In genomic region chr1:26743426-26744059, GRCh38 we compare ENCODE assay signal across 8 cellular contexts. TPM values are rescaled to one million over a fixed set of nuclear protein-coding genes. Genes with fewer than 3 reads are reported as not detected.
A peak's percentile ranks its signal among the peaks of the same experiment; 100 is the strongest.
DNase-seq lines count a peak whose midpoint lies in the region; ATAC-seq and TF ChIP-seq lines count a peak whose summit lies in the region.

No MANE protein-coding gene starts in this region.

- H2AFZ ChIP-seq in SK-N-SH (ENCODE audit: low read depth) (no peak overlapping the region), OCI-LY1 (ENCODE audit: low read length) (no peak overlapping the region)

- H3K9me2 ChIP-seq in SK-N-SH (no peaks in the 10 kb centered on the region), OCI-LY1 (ENCODE audit: low read depth, low read length) (no peaks in the 10 kb centered on the region)

- H3K9ac ChIP-seq in SK-N-SH: no peak overlapping the region
- no peak overlapping the region; the same call in 1 of the 2 replicates for H3K9ac ChIP-seq in OCI-LY1 (ENCODE audit: low read length)

- no peaks in the 10 kb centered on the region for H3K27me3 Mint-ChIP-seq in endothelial cell (ENCODE audit: unreplicated experiment)
- no peaks in the 10 kb centered on the region for H3K27me3 Mint-ChIP-seq in stimulated activated naive B cell treated with anti-CD40 and anti-IgM and Interleukin-4, amounts not matched to agents 10 μg/mL and 1 μg/mL and 100 μg/mL, for 72 hours

- H3K4me2 ChIP-seq in SK-N-SH (peak overlapping the region; percentile 58), OCI-LY1 (ENCODE audit: low read length) (peak overlapping the region; percentile 33; the same call in 1 of the 2 replicates)

- H3K27ac Mint-ChIP-seq in endothelial cell (ENCODE audit: unreplicated experiment): peak overlapping the region; percentile 95
- peak overlapping the region; percentile 94 for H3K27ac Mint-ChIP-seq in stimulated activated naive B cell treated with anti-CD40 and anti-IgM and Interleukin-4, amounts not matched to agents 10 μg/mL and 1 μg/mL and 100 μg/mL, for 72 hours

- ATAC-seq in SK-N-SH treated with all-trans-retinoic acid at 6 μM for 48 hours (no peak), GM18858 (IDR thresholded peaks at IDR 0.05; ENCODE audit: unreplicated experiment) (no peak), GM18861 (IDR thresholded peaks at IDR 0.05; ENCODE audit: unreplicated experiment) (no peak)
- peak; percentile 22 to 31 for ATAC-seq in stimulated activated naive B cell treated with anti-CD40 and anti-IgM and Interleukin-4, amounts not matched to agents 10 μg/mL and 1 μg/mL and 100 μg/mL, for 72 hours (replicated peaks)

- peaks cover 47% of the 10 kb centered on the region for H3K36me3 Mint-ChIP-seq in endothelial cell (ENCODE audit: low read depth, unreplicated experiment)
- H3K36me3 Mint-ChIP-seq in stimulated activated naive B cell treated with anti-CD40 and anti-IgM and Interleukin-4, amounts not matched to agents 10 μg/mL and 1 μg/mL and 100 μg/mL, for 72 hours: peaks cover 38 to 69% of the 10 kb centered on the region in 2 donors

- no peak for TF ChIP-seq EP300 in SK-N-SH (IDR thresholded peaks at IDR 0.05; ENCODE audit: borderline replicate concordance in 1 of 2, low read depth in 1 of 2, low read length in 1 of 2)

- H3K9me3 Mint-ChIP-seq in endothelial cell (ENCODE audit: unreplicated experiment): no peaks in the 10 kb centered on the region
- peaks cover 0 to 3% of the 10 kb centered on the region in 2 donors for H3K9me3 Mint-ChIP-seq in stimulated activated naive B cell treated with anti-CD40 and anti-IgM and Interleukin-4, amounts not matched to agents 10 μg/mL and 1 μg/mL and 100 μg/mL, for 72 hours

- H4K20me1 ChIP-seq in SK-N-SH (ENCODE audit: insufficient read depth): peaks cover 15% of the 10 kb centered on the region
- no peaks in the 10 kb centered on the region for H4K20me1 ChIP-seq in OCI-LY1 (ENCODE audit: insufficient read depth, low read length)

- no peak for TF ChIP-seq RAD21 in SK-N-SH (IDR thresholded peaks at IDR 0.05; ENCODE audit: low read length)

- no peaks in the 10 kb centered on the region for H3K9me3 ChIP-seq in SK-N-SH
- H3K9me3 ChIP-seq in OCI-LY1 (ENCODE audit: low read length): no peaks in the 10 kb centered on the region

- H3K27ac ChIP-seq in SK-N-SH (ENCODE audit: low read depth in 2 of 2, low read length in 1 of 2): peak overlapping the region; percentile 83 to 90
- peak overlapping the region; percentile 84 for H3K27ac ChIP-seq in OCI-LY1 (ENCODE audit: low read depth, low read length, poor library complexity, severe bottlenecking)

- H3K4me1 Mint-ChIP-seq in endothelial cell (ENCODE audit: unreplicated experiment): peaks cover 72% of the 10 kb centered on the region
- peaks cover 58 to 82% of the 10 kb centered on the region in 2 donors for H3K4me1 Mint-ChIP-seq in stimulated activated naive B cell treated with anti-CD40 and anti-IgM and Interleukin-4, amounts not matched to agents 10 μg/mL and 1 μg/mL and 100 μg/mL, for 72 hours

- H3F3A ChIP-seq in SK-N-SH (replicated peaks; ENCODE audit: insufficient read depth): peaks cover 42% of the 10 kb centered on the region
- H3F3A ChIP-seq in OCI-LY1 (ENCODE audit: insufficient read depth, low read length): 0 out of 2 replicates have a peak, but pooled peaks cover 4% of the 10 kb centered on the region

- H3K36me3 ChIP-seq in SK-N-SH (replicated peaks in 1 of 2; ENCODE audit: control insufficient read depth in 1 of 2, insufficient read depth in 2 of 2, low read length in 1 of 2) (peaks cover 48 to 58% of the 10 kb centered on the region in 2 experiments), OCI-LY1 (ENCODE audit: insufficient read depth, low read length) (peaks cover 90% of the 10 kb centered on the region)

- H3K4me1 ChIP-seq in SK-N-SH (ENCODE audit: control insufficient read depth in 1 of 2, insufficient read depth in 2 of 2, low read depth in 1 of 2, low read length in 1 of 2) (peaks cover 12 to 26% of the 10 kb centered on the region in 2 experiments; a peak in 3 of 4 replicates), OCI-LY1 (ENCODE audit: insufficient read depth, low read length, severe bottlenecking) (peaks cover 47% of the 10 kb centered on the region)

- H3K4me3 Mint-ChIP-seq in endothelial cell (ENCODE audit: unreplicated experiment): peak overlapping the region; percentile 76
- H3K4me3 Mint-ChIP-seq in stimulated activated naive B cell treated with anti-CD40 and anti-IgM and Interleukin-4, amounts not matched to agents 10 μg/mL and 1 μg/mL and 100 μg/mL, for 72 hours: peak overlapping the region; percentile 71 to 78

- 87% methylated on average over 8 of the region's 8 CpGs for WGBS in SK-N-SH (ENCODE audit: low lambda C conversion rate)

- CTCF ChIA-PET in SK-N-SH (lab: Yijun Ruan, JAX): interaction anchor here (1.3 to 1.5 kb wide), 2 partner anchors 15 to 20 kb away, joined by 3 to 4 read pairs; no protein-coding TSS in a partner anchor

- peaks cover 90% of the 10 kb centered on the region for H3K79me2 ChIP-seq in SK-N-SH (ENCODE audit: insufficient read depth)
- H3K79me2 ChIP-seq in OCI-LY1 (ENCODE audit: insufficient read depth, low read length): peaks cover 16% of the 10 kb centered on the region; the same call in 1 of the 2 replicates

- DNase-seq in SK-N-SH: no peak
- DNase-seq in endothelial cell (ENCODE audit: low spot score): no peak
- DNase-seq in stimulated activated naive B cell treated with anti-CD40 and anti-IgM and Interleukin-4, amounts not matched to agents 10 μg/mL and 1 μg/mL and 100 μg/mL, for 72 hours: no peak
- DNase-seq in NCI-H82 (lab: John Stamatoyannopoulos, UW): no peak

- POLR2A ChIA-PET in SK-N-SH (lab: Yijun Ruan, JAX): interaction anchor here (0.6 kb wide), 1 partner anchor 9 kb away, joined by 6 read pairs; no protein-coding TSS in a partner anchor

- no peak overlapping the region for H3K4me3 ChIP-seq in SK-N-SH (ENCODE audit: low read depth in 2 of 2, low read length in 1 of 2)
- no peak overlapping the region for H3K4me3 ChIP-seq in OCI-LY1 (ENCODE audit: low read depth, low read length, poor library complexity, severe bottlenecking)

- TF ChIP-seq CTCF in SK-N-SH (IDR thresholded peaks at IDR 0.05) (no peak), OCI-LY1 (IDR thresholded peaks at IDR 0.05; ENCODE audit: low read length) (no peak), endothelial cell (IDR thresholded peaks at IDR 0.05; ENCODE audit: unreplicated experiment) (no peak)

- H3K27me3 ChIP-seq in SK-N-SH (ENCODE audit: insufficient read depth) (no peaks in the 10 kb centered on the region), OCI-LY1 (ENCODE audit: insufficient read depth, low read length) (no peaks in the 10 kb centered on the region)

TF ChIP-seq in SK-N-SH, 30 proteins besides CTCF, POLR2A, EP300 and RAD21:
- TF ChIP-seq USF2 (IDR thresholded peaks at IDR 0.05; ENCODE audit: borderline replicate concordance, low read depth, low read length): no peak
- TF ChIP-seq POLR2AphosphoS5 (IDR thresholded peaks at IDR 0.05; ENCODE audit: low read depth, low read length): no peak
- TF ChIP-seq NFIC (IDR thresholded peaks at IDR 0.05; ENCODE audit: borderline replicate concordance): no peak
TF ChIP-seq in SK-N-SH: peak in this region for 0.

TF ChIP-seq in SK-N-SH treated with all-trans-retinoic acid at 6 μM for 48 hours, 23 proteins besides CTCF, POLR2A, EP300 and RAD21 (continues in another document):
- TF ChIP-seq PATZ1 (CRISPR knock-in tag; IDR thresholded peaks at IDR 0.05; ENCODE audit: borderline replicate concordance) (no peak), ESRRG (CRISPR knock-in tag; IDR thresholded peaks at IDR 0.05) (no peak), CREB5 (CRISPR knock-in tag; IDR thresholded peaks at IDR 0.05; ENCODE audit: low read depth) (no peak), GLIS3 (CRISPR knock-in tag; IDR thresholded peaks at IDR 0.05) (no peak), PPARA (CRISPR knock-in tag; IDR thresholded peaks at IDR 0.05; ENCODE audit: borderline replicate concordance) (no peak), ZFP30 (CRISPR knock-in tag; IDR thresholded peaks at IDR 0.05) (no peak)

RNA-seq across cellular contexts. Expression of gene PIGV, which starts 44.2 kb away (rescaled TPM):
- polyA plus RNA-seq in SK-N-SH (2012; rRNA removed): 16.5 and 26.4 TPM in 2 replicates
- 14.6 and 18.7 TPM in 2 replicates for polyA plus RNA-seq in SK-N-SH (2012; cell fraction: cytosol; rRNA removed)
- 15.9 and 31.9 TPM in 2 replicates for polyA plus RNA-seq in SK-N-SH (2012; cell fraction: nucleus; rRNA removed)
- 7.6 TPM for total RNA-seq in endothelial cell (ENCODE audit: unreplicated experiment)

RNA-seq across cellular contexts. Expression of gene ARID1A, which starts 47.7 kb away (rescaled TPM):
- polyA plus RNA-seq in SK-N-SH (2012; rRNA removed): 14.2 and 26.5 TPM in 2 replicates
- 15.6 and 20.3 TPM in 2 replicates for polyA plus RNA-seq in SK-N-SH (2012; cell fraction: cytosol; rRNA removed)
- polyA plus RNA-seq in SK-N-SH (2012; cell fraction: nucleus; rRNA removed): 58.2 and 65.9 TPM in 2 replicates
- 115 TPM for total RNA-seq in endothelial cell (ENCODE audit: unreplicated experiment)

Comparison
In these comparisons a context has a peak if more than half of its experiments do, and no peak if none do; other contexts are left out.
1. ATAC-seq: peak in stimulated activated naive B cell treated with anti-CD40 and anti-IgM and Interleukin-4, amounts not matched to agents 10 μg/mL and 1 μg/mL and 100 μg/mL, for 72 hours (2 of 2); none in SK-N-SH treated with all-trans-retinoic acid at 6 μM for 48 hours (single experiment), GM18858 (single experiment) and GM18861 (single experiment).